ENCODE assay signal across 29 cellular contexts in genomic region chr13:83274679-83275078, GRCh38.
"Had no signal": no experiment of that assay in that cellular context is flagged by ENCODE, and none has a peak within 500 bp of the region (broad histone marks: within the 10 kb centered on the region; RNA-seq: fewer than 3 reads in every experiment).

No MANE protein-coding gene starts in this region.

- DNase-seq: activated CD4-positive, alpha-beta memory T cell treated with anti-CD3 and anti-CD28 coated beads for 36 hours; activated CD4-positive, alpha-beta T cell treated with anti-CD3 and anti-CD28 coated beads for 36 hours; activated CD4-positive, alpha-beta T cell treated with anti-CD3 and anti-CD28 coated beads, Interleukin-2, amount 10 ng/mL, durations not matched to agents 24 days and 14 days; activated CD4-positive, CD25-positive, alpha-beta regulatory T cell; activated CD4-positive, CD25-positive, alpha-beta regulatory T cell treated with anti-CD3 and anti-CD28 coated beads, Interleukin-2, amount 50 U/mL, for 72 hours; activated CD8-positive, alpha-beta memory T cell treated with anti-CD3 and anti-CD28 coated beads, Interleukin-2, amount 10 ng/mL, durations not matched to agents 7 days and 5 days; activated CD8-positive, alpha-beta memory T cell treated with anti-CD3 and anti-CD28 coated beads, Interleukin-2, amount 50 U/mL, for 4 hours; activated CD8-positive, alpha-beta T cell treated with anti-CD3 and anti-CD28 coated beads, Interleukin-2, amount 10 ng/mL, durations not matched to agents 7 days and 5 days; activated effector memory CD4-positive, alpha-beta T cell treated with anti-CD3 and anti-CD28 coated beads, Interleukin-2, amount 50 U/mL, for 16 hours; activated naive CD4-positive, alpha-beta T cell treated with anti-CD3 and anti-CD28 coated beads for 36 hours; activated naive CD8-positive, alpha-beta T cell treated with anti-CD3 and anti-CD28 coated beads for 36 hours; activated naive CD8-positive, alpha-beta T cell treated with anti-CD3 and anti-CD28 coated beads, Interleukin-2, amount 50 U/mL, for 24 hours; activated T-cell treated with anti-CD3 and anti-CD28 coated beads, Interleukin-2, amount 50 U/mL, for 1 hour; activated T-cell treated with anti-CD3 and anti-CD28 coated beads, Interleukin-2, amount 50 U/mL, for 48 hours; central memory CD4-positive, alpha-beta T cell; cerebellar nuclear complex; colonic mucosa; effector CD8-positive, alpha-beta T cell; esophagus squamous epithelium; head of caudate nucleus; T-helper 2 cell had no signal

- H3K27ac Mint-ChIP-seq: activated CD4-positive, alpha-beta memory T cell treated with anti-CD3 and anti-CD28 coated beads for 36 hours; activated CD4-positive, alpha-beta T cell treated with anti-CD3 and anti-CD28 coated beads for 36 hours; activated CD4-positive, alpha-beta T cell treated with anti-CD3 and anti-CD28 coated beads, Interleukin-2, amount 10 ng/mL, durations not matched to agents 24 days and 14 days; activated CD8-positive, alpha-beta memory T cell treated with anti-CD3 and anti-CD28 coated beads, Interleukin-2, amount 10 ng/mL, durations not matched to agents 7 days and 5 days; activated CD8-positive, alpha-beta T cell treated with anti-CD3 and anti-CD28 coated beads, Interleukin-2, amount 10 ng/mL, durations not matched to agents 7 days and 5 days; activated naive CD4-positive, alpha-beta T cell treated with anti-CD3 and anti-CD28 coated beads for 36 hours; activated naive CD4-positive, alpha-beta T cell treated with anti-CD3 and anti-CD28 coated beads, Interleukin-2, amount 50 U/mL, for 24 hours; activated naive CD8-positive, alpha-beta T cell treated with anti-CD3 and anti-CD28 coated beads for 36 hours; activated naive CD8-positive, alpha-beta T cell treated with anti-CD3 and anti-CD28 coated beads, Interleukin-2, amount 50 U/mL, for 24 hours; activated T-helper 1 cell treated with anti-CD3 and anti-CD28 coated beads, Interleukin-12 subunit alpha, Interleukin-12 subunit beta, Interleukin-2, Interleukin-4 antibody, amounts not matched to agents 30 ng/mL and 10 ng/mL and 1 ng/mL, durations not matched to agents 14 hours and 24 hours and 36 hours; activated T-helper 2 cell treated with anti-CD3 and anti-CD28 coated beads, Interferon-gamma antibody, Interleukin-2, Interleukin-4, amounts not matched to agents 10 μg/mL and 5 μg/mL and 100 μg/mL, durations not matched to agents 14 hours and 24 hours and 36 hours; brain had no signal

- H3K9me3 ChIP-seq: ascending aorta, breast epithelium, colonic mucosa, esophagus squamous epithelium had no signal

- H3K4me3 ChIP-seq: ascending aorta, breast epithelium, cardiac muscle cell, colonic mucosa, esophagus squamous epithelium had no signal

- H3K36me3 ChIP-seq: ascending aorta, breast epithelium, cardiac muscle cell, colonic mucosa, esophagus squamous epithelium had no signal

- H3K27me3 ChIP-seq: ascending aorta, breast epithelium, cardiac muscle cell, colonic mucosa, esophagus squamous epithelium had no signal

- H3K4me1 ChIP-seq: ascending aorta, breast epithelium, colonic mucosa, esophagus squamous epithelium had no signal

- H3K27me3 Mint-ChIP-seq: activated CD4-positive, alpha-beta memory T cell treated with anti-CD3 and anti-CD28 coated beads for 36 hours; activated CD4-positive, alpha-beta T cell treated with anti-CD3 and anti-CD28 coated beads for 36 hours; activated CD4-positive, alpha-beta T cell treated with anti-CD3 and anti-CD28 coated beads, Interleukin-2, amount 10 ng/mL, durations not matched to agents 24 days and 14 days; activated CD8-positive, alpha-beta memory T cell treated with anti-CD3 and anti-CD28 coated beads, Interleukin-2, amount 10 ng/mL, durations not matched to agents 7 days and 5 days; activated naive CD4-positive, alpha-beta T cell treated with anti-CD3 and anti-CD28 coated beads, Interleukin-2, amount 50 U/mL, for 24 hours; activated naive CD8-positive, alpha-beta T cell treated with anti-CD3 and anti-CD28 coated beads for 36 hours; activated naive CD8-positive, alpha-beta T cell treated with anti-CD3 and anti-CD28 coated beads, Interleukin-2, amount 50 U/mL, for 24 hours; brain had no signal

- H3K27ac ChIP-seq: ascending aorta, breast epithelium, cardiac muscle cell, colonic mucosa, epithelial cell of prostate, esophagus squamous epithelium had no signal

- ATAC-seq: activated CD4-positive, alpha-beta T cell treated with anti-CD3 and anti-CD28 coated beads for 36 hours; activated CD8-positive, alpha-beta memory T cell treated with anti-CD3 and anti-CD28 coated beads, Interleukin-2, amount 10 ng/mL, durations not matched to agents 7 days and 5 days; activated CD8-positive, alpha-beta T cell treated with anti-CD3 and anti-CD28 coated beads, Interleukin-2, amount 10 ng/mL, durations not matched to agents 7 days and 5 days; activated naive CD8-positive, alpha-beta T cell treated with anti-CD3 and anti-CD28 coated beads, Interleukin-2, amount 50 U/mL, for 24 hours had no signal

- H3K4me3 Mint-ChIP-seq: activated CD4-positive, alpha-beta memory T cell treated with anti-CD3 and anti-CD28 coated beads for 36 hours; activated CD4-positive, alpha-beta T cell treated with anti-CD3 and anti-CD28 coated beads for 36 hours; activated CD4-positive, alpha-beta T cell treated with anti-CD3 and anti-CD28 coated beads, Interleukin-2, amount 10 ng/mL, durations not matched to agents 24 days and 14 days; activated CD8-positive, alpha-beta memory T cell treated with anti-CD3 and anti-CD28 coated beads, Interleukin-2, amount 10 ng/mL, durations not matched to agents 7 days and 5 days; activated CD8-positive, alpha-beta T cell treated with anti-CD3 and anti-CD28 coated beads, Interleukin-2, amount 10 ng/mL, durations not matched to agents 7 days and 5 days; activated naive CD4-positive, alpha-beta T cell treated with anti-CD3 and anti-CD28 coated beads for 36 hours; activated naive CD4-positive, alpha-beta T cell treated with anti-CD3 and anti-CD28 coated beads, Interleukin-2, amount 50 U/mL, for 24 hours; activated naive CD8-positive, alpha-beta T cell treated with anti-CD3 and anti-CD28 coated beads for 36 hours; activated naive CD8-positive, alpha-beta T cell treated with anti-CD3 and anti-CD28 coated beads, Interleukin-2, amount 50 U/mL, for 24 hours; activated T-helper 1 cell treated with anti-CD3 and anti-CD28 coated beads, Interleukin-12 subunit alpha, Interleukin-12 subunit beta, Interleukin-2, Interleukin-4 antibody, amounts not matched to agents 30 ng/mL and 10 ng/mL and 1 ng/mL, durations not matched to agents 14 hours and 24 hours and 36 hours; brain had no signal

- H3K36me3 Mint-ChIP-seq: activated CD4-positive, alpha-beta memory T cell treated with anti-CD3 and anti-CD28 coated beads for 36 hours; activated CD8-positive, alpha-beta memory T cell treated with anti-CD3 and anti-CD28 coated beads, Interleukin-2, amount 10 ng/mL, durations not matched to agents 7 days and 5 days; activated naive CD4-positive, alpha-beta T cell treated with anti-CD3 and anti-CD28 coated beads, Interleukin-2, amount 50 U/mL, for 24 hours; activated naive CD8-positive, alpha-beta T cell treated with anti-CD3 and anti-CD28 coated beads for 36 hours; brain had no signal

- H3K9me3 Mint-ChIP-seq: activated CD4-positive, alpha-beta T cell treated with anti-CD3 and anti-CD28 coated beads, Interleukin-2, amount 10 ng/mL, durations not matched to agents 24 days and 14 days; activated naive CD4-positive, alpha-beta T cell treated with anti-CD3 and anti-CD28 coated beads for 36 hours; activated naive CD8-positive, alpha-beta T cell treated with anti-CD3 and anti-CD28 coated beads for 36 hours; activated naive CD8-positive, alpha-beta T cell treated with anti-CD3 and anti-CD28 coated beads, Interleukin-2, amount 50 U/mL, for 24 hours had no signal

- H3K4me1 Mint-ChIP-seq: activated CD4-positive, alpha-beta T cell treated with anti-CD3 and anti-CD28 coated beads for 36 hours; activated CD4-positive, alpha-beta T cell treated with anti-CD3 and anti-CD28 coated beads, Interleukin-2, amount 10 ng/mL, durations not matched to agents 24 days and 14 days; activated CD8-positive, alpha-beta memory T cell treated with anti-CD3 and anti-CD28 coated beads, Interleukin-2, amount 10 ng/mL, durations not matched to agents 7 days and 5 days; activated naive CD4-positive, alpha-beta T cell treated with anti-CD3 and anti-CD28 coated beads, Interleukin-2, amount 50 U/mL, for 24 hours; activated naive CD8-positive, alpha-beta T cell treated with anti-CD3 and anti-CD28 coated beads for 36 hours; activated naive CD8-positive, alpha-beta T cell treated with anti-CD3 and anti-CD28 coated beads, Interleukin-2, amount 50 U/mL, for 24 hours had no signal
